11 cellular contexts compared by ENCODE assay signal in genomic region chr3:9401986-9402385, GRCh38. TPM values are rescaled to one million over a fixed set of nuclear protein-coding genes. Genes with fewer than 3 reads are reported as not detected.
DNase-seq lines count a peak whose midpoint lies in the region; ATAC-seq lines count a peak whose summit lies in the region.
"Had no signal": no experiment of that assay in that cellular context is flagged by ENCODE, and none has a peak within 500 bp of the region (broad histone marks: within the 10 kb centered on the region; RNA-seq: fewer than 3 reads in every experiment).

No MANE protein-coding gene starts in this region.

- peak overlapping the region in 6 of 8 donors; percentile 0 to 75 (median 52) for H3K4me3 Mint-ChIP-seq in CD4-positive, alpha-beta memory T cell

- peaks cover 76% of the 10 kb centered on the region for H4K20me1 ChIP-seq in Karpas-422 (ENCODE audit: insufficient read depth, low read depth, low read length)

- POLR2A ChIA-PET in CD4-positive, alpha-beta memory T cell (lab: Charles Lee; ENCODE audit: partially characterized antibody), result interaction anchor here (0.9 kb wide), 1 partner anchor 17 kb away, joined by 3 read pairs; no protein-coding TSS in a partner anchor

- H3K27ac ChIP-seq in CD4-positive, alpha-beta memory T cell (ENCODE audit: low read depth, low read length), result no peak overlapping the region
- H3K27ac ChIP-seq in Karpas-422 (ENCODE audit: low read length) (no peak overlapping the region), ectodermal cell (ENCODE audit: insufficient read depth, low read depth, low read length, poor library complexity, severe bottlenecking) (peak overlapping the region; percentile 79)

- ATAC-seq in HG03520 (IDR thresholded peaks at IDR 0.05; ENCODE audit: unreplicated experiment), result no peak
- no peak for ATAC-seq in GM21717 (IDR thresholded peaks at IDR 0.05; ENCODE audit: unreplicated experiment)
- ATAC-seq in GM21390 (IDR thresholded peaks at IDR 0.05; ENCODE audit: unreplicated experiment), result no peak

- H3K9me2 ChIP-seq in Karpas-422 (replicated peaks; ENCODE audit: insufficient read depth, low read length), result no peaks in the 10 kb centered on the region

- intact Hi-C loops in CD4-positive, alpha-beta memory T cell (cut with micrococcal nuclease), result no loop called here

- H3K9ac ChIP-seq in Karpas-422 (ENCODE audit: low read length), result no peak overlapping the region

- peak overlapping the region; percentile 94 for H3K4me2 ChIP-seq in Karpas-422 (ENCODE audit: low read depth, low read length, poor library complexity, severe bottlenecking)

- CTCF ChIA-PET in CD4-positive, alpha-beta memory T cell (lab: Charles Lee; ENCODE audit: partially characterized antibody), result no interaction called here

- H3K36me3 Mint-ChIP-seq in CD4-positive, alpha-beta memory T cell, result peaks cover 0 to 16% of the 10 kb centered on the region in 2 donors

- no peaks in the 10 kb centered on the region for H3K27me3 ChIP-seq in CD4-positive, alpha-beta memory T cell (ENCODE audit: insufficient read depth, low read length)
- H3K27me3 ChIP-seq in Karpas-422 (ENCODE audit: low read length), result no peaks in the 10 kb centered on the region
- no peaks in the 10 kb centered on the region for H3K27me3 ChIP-seq in ectodermal cell (ENCODE audit: control insufficient read depth, insufficient read depth, low read length, poor library complexity, severe bottlenecking)
- H3K27me3 ChIP-seq in neuron (ENCODE audit: insufficient read depth, low read length), result no peaks in the 10 kb centered on the region

- H3K4me1 ChIP-seq in CD4-positive, alpha-beta memory T cell (ENCODE audit: insufficient read depth, low read length), result peaks cover 82% of the 10 kb centered on the region
- H3K4me1 ChIP-seq in Karpas-422 (ENCODE audit: low read length), result peaks cover 81% of the 10 kb centered on the region
- peaks cover 32% of the 10 kb centered on the region for H3K4me1 ChIP-seq in ectodermal cell (ENCODE audit: control insufficient read depth, insufficient read depth, low read length)
- H3K4me1 ChIP-seq in neuron (ENCODE audit: insufficient read depth, low read length), result peaks cover 61% of the 10 kb centered on the region

- peaks cover 51 to 83% (median 73%) of the 10 kb centered on the region in 4 donors for H3K4me1 Mint-ChIP-seq in CD4-positive, alpha-beta memory T cell

- no peaks in the 10 kb centered on the region for H3K9me3 ChIP-seq in CD4-positive, alpha-beta memory T cell (ENCODE audit: control insufficient read depth in 1 of 2, low read length in 2 of 2)
- H3K9me3 ChIP-seq in Karpas-422 (ENCODE audit: low read length) (no peaks in the 10 kb centered on the region), ectodermal cell (ENCODE audit: control insufficient read depth, low read length) (no peaks in the 10 kb centered on the region), neuron (ENCODE audit: low read length) (no peaks in the 10 kb centered on the region)

- H3K36me3 ChIP-seq in CD4-positive, alpha-beta memory T cell (ENCODE audit: insufficient read depth, low read length), result no peaks in the 10 kb centered on the region
- no peaks in the 10 kb centered on the region for H3K36me3 ChIP-seq in Karpas-422 (ENCODE audit: insufficient read depth, low read length)
- H3K36me3 ChIP-seq in ectodermal cell (ENCODE audit: control insufficient read depth, insufficient read depth, low read length), result no peaks in the 10 kb centered on the region
- peaks cover 4% of the 10 kb centered on the region for H3K36me3 ChIP-seq in neuron (ENCODE audit: insufficient read depth, low read length)

- H3K4me3 ChIP-seq in CD4-positive, alpha-beta memory T cell (ENCODE audit: low read length in 2 of 2), result no peak overlapping the region
- H3K4me3 ChIP-seq in Karpas-422 (ENCODE audit: low read length), result peak overlapping the region; percentile 18; the same call in 1 of the 2 replicates
- H3K4me3 ChIP-seq in ectodermal cell (ENCODE audit: insufficient read depth, low read depth, low read length), result peak overlapping the region; percentile 25
- peak overlapping the region; percentile 94 for H3K4me3 ChIP-seq in neuron (ENCODE audit: low read length)

- H3K27me3 Mint-ChIP-seq in CD4-positive, alpha-beta memory T cell, result peaks cover 0 to 3% of the 10 kb centered on the region in 2 donors

- H2AFZ ChIP-seq in Karpas-422 (ENCODE audit: low read length) (no peak overlapping the region), neuron (ENCODE audit: low read depth, low read length) (no peak overlapping the region)

- peaks cover 94% of the 10 kb centered on the region for H3K79me2 ChIP-seq in Karpas-422 (ENCODE audit: low read length)

- 31 to 44% methylated on average over 4 of the region's 4 CpGs for WGBS in ectodermal cell, 2 experiments

- peak overlapping the region in 3 of 7 donors; percentile 10 to 76 (median 55) for H3K27ac Mint-ChIP-seq in CD4-positive, alpha-beta memory T cell

- DNase-seq in CD4-positive, alpha-beta memory T cell, result no peak
- DNase-seq in Karpas-422 (no peak), NOMO-1 treated with dmso at 0.1 percent for 144 hours (lab: John Stamatoyannopoulos, UW; ENCODE audit: unreplicated experiment) (no peak)
- DNase-seq: activated naive CD4-positive, alpha-beta T cell; KG1; stimulated activated CD4-positive, alpha-beta T cell treated with anti-CD3 and anti-CD28 coated beads, Interleukin-4, amount 100 ng/mL, for 24 hours had no signal

- H3K9me3 Mint-ChIP-seq in CD4-positive, alpha-beta memory T cell, result peaks cover 0 to 2% (median 0%) of the 10 kb centered on the region in 8 donors

RNA-seq across cellular contexts. Expression of gene SETD5, which starts 4.6 kb away (rescaled TPM):
- 100 to 1,000 TPM; 142 TPM for total RNA-seq in CD4-positive, alpha-beta memory T cell
- polyA plus RNA-seq in CD4-positive, alpha-beta memory T cell, result 10 to 100 TPM in 1 of 2 donors, 1 to 10 TPM in 1; 8.4 to 51.4 TPM
- total RNA-seq in Karpas-422 (2014; rRNA removed; shearing (Covaris generic); ENCODE audit: low replicate concordance), result 72.4 and 111 TPM in 2 replicates
- 215 TPM for polyA plus RNA-seq in ectodermal cell (2013, experiment 1 of 4)
- polyA plus RNA-seq in ectodermal cell (2013, experiment 2 of 4), result 241 TPM
- 208 TPM for polyA plus RNA-seq in ectodermal cell (2013, experiment 3 of 4)
- polyA plus RNA-seq in ectodermal cell (2013, experiment 4 of 4), result 239 TPM

RNA-seq across cellular contexts. Expression of gene THUMPD3, which starts 39.1 kb away (rescaled TPM):
- 10 to 100 TPM; 36.9 to 39.2 TPM for total RNA-seq in CD4-positive, alpha-beta memory T cell
- 10 to 100 TPM; 10.8 to 29.3 TPM for polyA plus RNA-seq in CD4-positive, alpha-beta memory T cell
- 28.2 and 50.4 TPM in 2 replicates for total RNA-seq in Karpas-422 (2014; rRNA removed; shearing (Covaris generic); ENCODE audit: low replicate concordance)
- polyA plus RNA-seq in ectodermal cell (2013, experiment 1 of 4), result 61.2 TPM
- polyA plus RNA-seq in ectodermal cell (2013, experiment 2 of 4), result 58.7 TPM
- polyA plus RNA-seq in ectodermal cell (2013, experiment 3 of 4), result 48.4 TPM
- polyA plus RNA-seq in ectodermal cell (2013, experiment 4 of 4), result 54.1 TPM

Comparison
In these comparisons a context has a peak if more than half of its experiments do, and no peak if none do; other contexts are left out.
1. H3K4me3 ChIP-seq: peak in Karpas-422 (single experiment), ectodermal cell (single experiment) and neuron (single experiment); none in CD4-positive, alpha-beta memory T cell (0 of 2).